ENCODE assay signal across 11 cellular contexts in genomic region chr4:141027421-141027820, GRCh38.
DNase-seq lines count a peak whose midpoint lies in the region; ATAC-seq and TF ChIP-seq lines count a peak whose summit lies in the region.
"Had no signal": no experiment of that assay in that cellular context is flagged by ENCODE, and none has a peak within 500 bp of the region (broad histone marks: within the 10 kb centered on the region; RNA-seq: fewer than 3 reads in every experiment).

No MANE protein-coding gene starts in this region.

- TF ChIP-seq CTCF in heart right ventricle (IDR thresholded peaks at IDR 0.05) (no peak), upper lobe of left lung (IDR thresholded peaks at IDR 0.05) (no peak)

- H3K36me3 ChIP-seq in heart right ventricle (no peaks in the 10 kb centered on the region), upper lobe of left lung (no peaks in the 10 kb centered on the region)

- H3K4me1 Mint-ChIP-seq in activated CD8-positive, alpha-beta memory T cell treated with anti-CD3 and anti-CD28 coated beads, Interleukin-2, amount 10 ng/mL, durations not matched to agents 7 days and 5 days = no peaks in the 10 kb centered on the region
- H3K4me1 Mint-ChIP-seq: activated T-helper 17 cell treated with anti-CD3 and anti-CD28 coated beads, Interleukin-2, amount 50 U/mL, for 72 hours had no signal

- DNase-seq in Right ventricle myocardium inferior (ENCODE audit: missing footprints) (no peak), cardiac septum (ENCODE audit: low spot score) (no peak), SK-MEL-5 (ENCODE audit: low read depth, low spot score) (peak; percentile 26), heart right ventricle (peak in 1 of 2 donors; percentile 53), upper lobe of left lung (peak in 1 of 2 donors; percentile 35), MV-4-11 (lab: John Stamatoyannopoulos, UW) (no peak)
- DNase-seq in activated CD8-positive, alpha-beta memory T cell treated with anti-CD3 and anti-CD28 coated beads, Interleukin-2, amount 10 ng/mL, durations not matched to agents 7 days and 5 days = no peak
- no peak for DNase-seq in stimulated activated CD4-positive, alpha-beta T cell treated with anti-CD3 and anti-CD28 coated beads, Interleukin-2, amount 100 ng/mL, for 24 hours
- DNase-seq: activated CD4-positive, alpha-beta T cell treated with anti-CD3 and anti-CD28 coated beads for 1 hour; testis had no signal

- H3K4me1 ChIP-seq in heart right ventricle = peaks cover 0 to 31% (median 4%) of the 10 kb centered on the region in 9 donors
- H3K4me1 ChIP-seq in upper lobe of left lung = peaks cover 0 to 10% (median under 1%) of the 10 kb centered on the region in 4 donors
- H3K4me1 ChIP-seq: testis had no signal

- peak; percentile 92 for ATAC-seq in Right ventricle myocardium inferior
- peak; percentile 84 to 97 (median 92) for ATAC-seq in heart right ventricle
- ATAC-seq in upper lobe of left lung (ENCODE audit: low FRiP score in 2 of 2) = peak; percentile 38 to 77
- ATAC-seq in activated CD8-positive, alpha-beta memory T cell treated with anti-CD3 and anti-CD28 coated beads, Interleukin-2, amount 10 ng/mL, durations not matched to agents 7 days and 5 days = no peak
- ATAC-seq: activated T-helper 17 cell treated with anti-CD3 and anti-CD28 coated beads, Interleukin-2, amount 50 U/mL, for 72 hours had no signal

- 42 to 48% methylated on average over 1 of the region's 1 CpG for WGBS in heart right ventricle, 2 donors
- 8 to 19% methylated on average over 1 of the region's 1 CpG for WGBS in upper lobe of left lung, 2 donors

- H3K27me3 Mint-ChIP-seq in activated CD8-positive, alpha-beta memory T cell treated with anti-CD3 and anti-CD28 coated beads, Interleukin-2, amount 10 ng/mL, durations not matched to agents 7 days and 5 days = peaks cover 2% of the 10 kb centered on the region

- no peaks in the 10 kb centered on the region for H3K9me3 Mint-ChIP-seq in activated CD8-positive, alpha-beta memory T cell treated with anti-CD3 and anti-CD28 coated beads, Interleukin-2, amount 10 ng/mL, durations not matched to agents 7 days and 5 days (ENCODE audit: low read depth)
- H3K9me3 Mint-ChIP-seq: activated T-helper 17 cell treated with anti-CD3 and anti-CD28 coated beads, Interleukin-2, amount 50 U/mL, for 72 hours had no signal

- H3K4me3 Mint-ChIP-seq in activated CD8-positive, alpha-beta memory T cell treated with anti-CD3 and anti-CD28 coated beads, Interleukin-2, amount 10 ng/mL, durations not matched to agents 7 days and 5 days = no peak overlapping the region
- H3K4me3 Mint-ChIP-seq: activated T-helper 17 cell treated with anti-CD3 and anti-CD28 coated beads, Interleukin-2, amount 50 U/mL, for 72 hours had no signal

- H3K27ac Mint-ChIP-seq in activated CD8-positive, alpha-beta memory T cell treated with anti-CD3 and anti-CD28 coated beads, Interleukin-2, amount 10 ng/mL, durations not matched to agents 7 days and 5 days = no peak overlapping the region
- H3K27ac Mint-ChIP-seq: activated T-helper 17 cell treated with anti-CD3 and anti-CD28 coated beads, Interleukin-2, amount 50 U/mL, for 72 hours had no signal

- intact Hi-C loops in Right ventricle myocardium inferior (cut with DNase I) (no loop called here), cardiac septum (cut with DNase I) (loop anchor here (5.0 kb wide), 1 partner anchor 105 kb away; the partner anchor contains the start of gene RNF150), heart right ventricle (cut with DNase I) (no loop called here)

- H3K27ac ChIP-seq in heart right ventricle (peak overlapping the region in 7 of 10 donors; percentile 36 to 73 (median 61)), upper lobe of left lung (no peak overlapping the region)
- H3K27ac ChIP-seq: testis had no signal

- TF ChIP-seq EP300 in upper lobe of left lung (IDR thresholded peaks at IDR 0.05) = peak in 1 of 4 donors; percentile 35

- H3K4me3 ChIP-seq in heart right ventricle = no peak overlapping the region
- no peak overlapping the region for H3K4me3 ChIP-seq in upper lobe of left lung
- H3K4me3 ChIP-seq: testis had no signal

- TF ChIP-seq POLR2A in upper lobe of left lung (IDR thresholded peaks at IDR 0.05) = no peak

- H3K27me3 ChIP-seq in heart right ventricle = no peaks in the 10 kb centered on the region
- H3K27me3 ChIP-seq in upper lobe of left lung = no peaks in the 10 kb centered on the region
- H3K27me3 ChIP-seq: testis had no signal

- CTCF ChIA-PET in activated CD8-positive, alpha-beta memory T cell treated with anti-CD3 and anti-CD28 coated beads, Interleukin-2, amount 10 ng/mL, durations not matched to agents 7 days and 5 days (lab: Charles Lee) = no interaction called here

- H3K9me3 ChIP-seq in heart right ventricle = no peaks in the 10 kb centered on the region
- no peaks in the 10 kb centered on the region for H3K9me3 ChIP-seq in upper lobe of left lung
- H3K9me3 ChIP-seq: testis had no signal

- in situ Hi-C loops in SK-MEL-5 (cut with HindIII; ENCODE audit: low pct_unique_long_range_greater_than_20kb, low sequenced_read_pairs) = no loop called here

- H3K36me3 Mint-ChIP-seq in activated CD8-positive, alpha-beta memory T cell treated with anti-CD3 and anti-CD28 coated beads, Interleukin-2, amount 10 ng/mL, durations not matched to agents 7 days and 5 days = no peaks in the 10 kb centered on the region

Comparison
In these comparisons a context has a peak if more than half of its experiments do, and no peak if none do; other contexts are left out.
1. H3K27ac ChIP-seq: peak in heart right ventricle (7 of 10); none in upper lobe of left lung (0 of 4).